Comparison of ENCODE assay signal across 34 cellular contexts in genomic region chr2:128778843-128779242, GRCh38.
"Had no signal": no experiment of that assay in that cellular context is flagged by ENCODE, and none has a peak within 500 bp of the region (broad histone marks: within the 10 kb centered on the region; RNA-seq: fewer than 3 reads in every experiment).

No MANE protein-coding gene starts in this region.

- H3K4me1 Mint-ChIP-seq: activated CD4-positive, alpha-beta memory T cell treated with anti-CD3 and anti-CD28 coated beads, Interleukin-2, amount 10 ng/mL, durations not matched to agents 7 days and 5 days; activated CD4-positive, alpha-beta T cell treated with anti-CD3 and anti-CD28 coated beads for 36 hours; activated CD4-positive, alpha-beta T cell treated with anti-CD3 and anti-CD28 coated beads, Interleukin-2, amount 10 ng/mL, durations not matched to agents 7 days and 5 days; activated CD8-positive, alpha-beta memory T cell treated with anti-CD3 and anti-CD28 coated beads, Interleukin-2, amount 10 ng/mL, durations not matched to agents 7 days and 5 days; activated naive CD4-positive, alpha-beta T cell treated with anti-CD3 and anti-CD28 coated beads, Interleukin-2, amount 10 ng/mL, durations not matched to agents 7 days and 5 days; activated naive CD4-positive, alpha-beta T cell treated with anti-CD3 and anti-CD28 coated beads, Interleukin-2, amount 50 U/mL, for 24 hours; T-cell had no signal

- H3K9me3 Mint-ChIP-seq: activated CD4-positive, alpha-beta memory T cell treated with anti-CD3 and anti-CD28 coated beads, Interleukin-2, amount 10 ng/mL, durations not matched to agents 7 days and 5 days; activated CD4-positive, alpha-beta T cell treated with anti-CD3 and anti-CD28 coated beads, Interleukin-2, amount 10 ng/mL, durations not matched to agents 7 days and 5 days; activated naive CD4-positive, alpha-beta T cell treated with anti-CD3 and anti-CD28 coated beads, Interleukin-2, amount 10 ng/mL, durations not matched to agents 7 days and 5 days; activated T-cell treated with anti-CD3 and anti-CD28 coated beads, Interleukin-2, amount 50 U/mL, for 24 hours; activated T-helper 2 cell treated with anti-CD3 and anti-CD28 coated beads, Interferon-gamma antibody, Interleukin-2, Interleukin-4, amounts not matched to agents 10 μg/mL and 5 μg/mL and 100 μg/mL, durations not matched to agents 14 hours and 24 hours and 36 hours; T-cell; T-helper 2 cell treated with Interferon-gamma antibody and Interleukin-4, amounts not matched to agents 5 μg/mL and 100 μg/mL, for 36 hours had no signal

- H3K27me3 ChIP-seq: adrenal gland, body of pancreas, brain microvascular endothelial cell, breast epithelium had no signal

- H3K27ac Mint-ChIP-seq: activated CD4-positive, alpha-beta memory T cell treated with anti-CD3 and anti-CD28 coated beads, Interleukin-2, amount 10 ng/mL, durations not matched to agents 7 days and 5 days; activated CD4-positive, alpha-beta T cell treated with anti-CD3 and anti-CD28 coated beads for 36 hours; activated CD4-positive, alpha-beta T cell treated with anti-CD3 and anti-CD28 coated beads, Interleukin-2, amount 10 ng/mL, durations not matched to agents 7 days and 5 days; activated CD8-positive, alpha-beta memory T cell treated with anti-CD3 and anti-CD28 coated beads, Interleukin-2, amount 10 ng/mL, durations not matched to agents 7 days and 5 days; activated CD8-positive, alpha-beta T cell treated with anti-CD3 and anti-CD28 coated beads, Interleukin-2, amount 10 ng/mL, durations not matched to agents 7 days and 5 days; activated naive CD4-positive, alpha-beta T cell treated with anti-CD3 and anti-CD28 coated beads, Interleukin-2, amount 10 ng/mL, durations not matched to agents 7 days and 5 days; activated naive CD4-positive, alpha-beta T cell treated with anti-CD3 and anti-CD28 coated beads, Interleukin-2, amount 50 U/mL, for 24 hours; activated naive CD8-positive, alpha-beta T cell; activated T-cell treated with anti-CD3 and anti-CD28 coated beads, Interleukin-2, amount 50 U/mL, for 24 hours; activated T-helper 2 cell treated with anti-CD3 and anti-CD28 coated beads, Interferon-gamma antibody, Interleukin-2, Interleukin-4, amounts not matched to agents 10 μg/mL and 5 μg/mL and 100 μg/mL, durations not matched to agents 14 hours and 24 hours and 36 hours; T-cell; T-helper 2 cell treated with Interferon-gamma antibody and Interleukin-4, amounts not matched to agents 5 μg/mL and 100 μg/mL, for 36 hours had no signal

- H3K27ac ChIP-seq: adrenal gland, body of pancreas, brain microvascular endothelial cell, breast epithelium, VCaP had no signal

- DNase-seq: activated CD4-positive, alpha-beta memory T cell treated with anti-CD3 and anti-CD28 coated beads, Interleukin-2, amount 10 ng/mL, durations not matched to agents 7 days and 5 days; activated CD4-positive, alpha-beta T cell treated with anti-CD3 and anti-CD28 coated beads for 1 hour; activated CD4-positive, alpha-beta T cell treated with anti-CD3 and anti-CD28 coated beads for 36 hours; activated CD4-positive, alpha-beta T cell treated with anti-CD3 and anti-CD28 coated beads for 48 hours; activated CD4-positive, alpha-beta T cell treated with anti-CD3 and anti-CD28 coated beads, Interleukin-2, amount 10 ng/mL, durations not matched to agents 7 days and 5 days; activated CD4-positive, alpha-beta T cell treated with anti-CD3 and anti-CD28 coated beads, Interleukin-2, amount 50 U/mL, for 48 hours; activated CD4-positive, CD25-positive, alpha-beta regulatory T cell; activated CD8-positive, alpha-beta memory T cell treated with anti-CD3 and anti-CD28 coated beads for 24 hours; activated CD8-positive, alpha-beta memory T cell treated with anti-CD3 and anti-CD28 coated beads, Interleukin-2, amount 10 ng/mL, durations not matched to agents 7 days and 5 days; activated CD8-positive, alpha-beta T cell treated with anti-CD3 and anti-CD28 coated beads, Interleukin-2, amount 10 ng/mL, durations not matched to agents 7 days and 5 days; activated effector memory CD4-positive, alpha-beta T cell treated with Interleukin-2 at 50 U/mL for 16 hours; activated gamma-delta T cell; activated naive CD4-positive, alpha-beta T cell treated with anti-CD3 and anti-CD28 coated beads, Interleukin-2, amount 10 ng/mL, durations not matched to agents 7 days and 5 days; activated naive CD4-positive, alpha-beta T cell treated with Interleukin-2 at 50 U/mL for 16 hours; activated T-cell treated with anti-CD3 and anti-CD28 coated beads, Interleukin-2, amount 50 U/mL, for 24 hours; activated T-cell treated with anti-CD3 and anti-CD28 coated beads, Interleukin-2, amount 50 U/mL, for 48 hours; adrenal gland; amniotic stem cell; aorta; body of pancreas; brain microvascular endothelial cell; central memory CD4-positive, alpha-beta T cell; T-cell; T-helper 2 cell; T-helper 9 cell had no signal

- H3K4me3 ChIP-seq: adrenal gland, body of pancreas, breast epithelium had no signal

- H3K4me1 ChIP-seq: adrenal gland, breast epithelium had no signal

- ATAC-seq: activated CD4-positive, alpha-beta T cell treated with anti-CD3 and anti-CD28 coated beads for 36 hours; activated CD4-positive, CD25-positive, alpha-beta regulatory T cell treated with anti-CD3 and anti-CD28 coated beads, Interleukin-2, amount 50 U/mL, for 24 hours; activated CD8-positive, alpha-beta memory T cell treated with anti-CD3 and anti-CD28 coated beads, Interleukin-2, amount 10 ng/mL, durations not matched to agents 7 days and 5 days; activated CD8-positive, alpha-beta T cell treated with anti-CD3 and anti-CD28 coated beads, Interleukin-2, amount 10 ng/mL, durations not matched to agents 7 days and 5 days; body of pancreas; T-cell had no signal

- H3K9me3 ChIP-seq: adrenal gland, body of pancreas, breast epithelium had no signal

- H3K36me3 ChIP-seq: adrenal gland, brain microvascular endothelial cell, breast epithelium had no signal

- FAIRE-seq: astrocyte, TTC549 had no signal

- H3K4me3 Mint-ChIP-seq: activated CD4-positive, alpha-beta memory T cell treated with anti-CD3 and anti-CD28 coated beads, Interleukin-2, amount 10 ng/mL, durations not matched to agents 7 days and 5 days; activated CD4-positive, alpha-beta T cell treated with anti-CD3 and anti-CD28 coated beads for 36 hours; activated CD4-positive, alpha-beta T cell treated with anti-CD3 and anti-CD28 coated beads, Interleukin-2, amount 10 ng/mL, durations not matched to agents 7 days and 5 days; activated CD8-positive, alpha-beta memory T cell treated with anti-CD3 and anti-CD28 coated beads, Interleukin-2, amount 10 ng/mL, durations not matched to agents 7 days and 5 days; activated CD8-positive, alpha-beta T cell treated with anti-CD3 and anti-CD28 coated beads, Interleukin-2, amount 10 ng/mL, durations not matched to agents 7 days and 5 days; activated naive CD4-positive, alpha-beta T cell treated with anti-CD3 and anti-CD28 coated beads, Interleukin-2, amount 10 ng/mL, durations not matched to agents 7 days and 5 days; activated naive CD4-positive, alpha-beta T cell treated with anti-CD3 and anti-CD28 coated beads, Interleukin-2, amount 50 U/mL, for 24 hours; activated naive CD8-positive, alpha-beta T cell; activated T-cell treated with anti-CD3 and anti-CD28 coated beads, Interleukin-2, amount 50 U/mL, for 24 hours; T-cell; T-helper 2 cell treated with Interferon-gamma antibody and Interleukin-4, amounts not matched to agents 5 μg/mL and 100 μg/mL, for 36 hours had no signal

- H3K36me3 Mint-ChIP-seq: activated CD8-positive, alpha-beta memory T cell treated with anti-CD3 and anti-CD28 coated beads, Interleukin-2, amount 10 ng/mL, durations not matched to agents 7 days and 5 days; activated naive CD4-positive, alpha-beta T cell treated with anti-CD3 and anti-CD28 coated beads, Interleukin-2, amount 10 ng/mL, durations not matched to agents 7 days and 5 days; activated naive CD4-positive, alpha-beta T cell treated with anti-CD3 and anti-CD28 coated beads, Interleukin-2, amount 50 U/mL, for 24 hours; activated naive CD8-positive, alpha-beta T cell; T-cell had no signal

- H3K27me3 Mint-ChIP-seq: activated CD4-positive, alpha-beta memory T cell treated with anti-CD3 and anti-CD28 coated beads, Interleukin-2, amount 10 ng/mL, durations not matched to agents 7 days and 5 days; activated CD4-positive, alpha-beta T cell treated with anti-CD3 and anti-CD28 coated beads for 36 hours; activated CD4-positive, alpha-beta T cell treated with anti-CD3 and anti-CD28 coated beads, Interleukin-2, amount 10 ng/mL, durations not matched to agents 7 days and 5 days; activated CD8-positive, alpha-beta memory T cell treated with anti-CD3 and anti-CD28 coated beads, Interleukin-2, amount 10 ng/mL, durations not matched to agents 7 days and 5 days; activated naive CD4-positive, alpha-beta T cell treated with anti-CD3 and anti-CD28 coated beads, Interleukin-2, amount 10 ng/mL, durations not matched to agents 7 days and 5 days; activated naive CD4-positive, alpha-beta T cell treated with anti-CD3 and anti-CD28 coated beads, Interleukin-2, amount 50 U/mL, for 24 hours; activated naive CD8-positive, alpha-beta T cell; activated T-cell treated with anti-CD3 and anti-CD28 coated beads, Interleukin-2, amount 50 U/mL, for 24 hours; T-cell had no signal
